Comparison of ENCODE assay signal across 8 cellular contexts in the genomic region with DNA sequence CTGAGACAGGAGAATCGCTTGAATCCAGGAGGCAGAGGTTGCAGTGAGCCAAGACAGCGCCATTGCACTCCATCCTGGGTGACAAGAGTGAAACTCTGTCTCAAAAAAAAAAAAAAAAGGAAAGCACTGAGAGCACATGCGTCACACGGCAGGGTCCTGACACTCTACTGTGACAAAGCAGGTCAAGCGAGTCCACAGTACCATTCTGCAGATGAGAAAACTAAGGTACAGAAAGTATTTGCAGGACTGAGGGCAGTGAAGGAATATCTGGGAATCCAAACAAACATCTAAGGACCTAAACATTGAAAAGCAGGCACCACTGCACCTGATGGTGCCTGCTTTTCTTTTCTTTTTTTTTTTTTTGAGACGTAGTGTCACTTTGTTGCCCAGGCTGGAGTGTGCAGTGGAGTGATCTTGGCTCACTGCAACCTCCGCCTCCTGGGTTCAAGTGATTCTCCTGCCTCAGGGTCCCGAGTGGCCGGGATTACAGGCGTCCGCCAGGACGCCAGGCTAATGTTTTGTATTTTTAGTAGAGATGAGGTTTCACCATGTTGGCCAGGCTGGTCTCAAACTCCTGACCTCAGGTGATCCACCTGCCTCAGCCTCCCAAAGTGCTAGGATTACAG. TPM values are rescaled to one million over a fixed set of nuclear protein-coding genes. Genes with fewer than 3 reads are reported as not detected.
"Had no signal": no experiment of that assay in that cellular context is flagged by ENCODE, and none has a peak within 500 bp of the region (broad histone marks: within the 10 kb centered on the region; RNA-seq: fewer than 3 reads in every experiment).

No MANE protein-coding gene starts in this region.

RNA-seq across cellular contexts. Expression of a gene that starts 29.1 kb away (rescaled TPM):
- total RNA-seq: activated CD4-positive, alpha-beta memory T cell treated with anti-CD3 and anti-CD28 coated beads, Interleukin-2, amount 10 ng/mL, durations not matched to agents 7 days and 5 days; activated CD4-positive, alpha-beta T cell treated with anti-CD3 and anti-CD28 coated beads for 36 hours; activated naive CD8-positive, alpha-beta T cell treated with anti-CD3 and anti-CD28 coated beads, Interleukin-2, amount 10 ng/mL, durations not matched to agents 7 days and 5 days; activated T-helper 2 cell treated with anti-CD3 and anti-CD28 coated beads, Interferon-gamma antibody, Interleukin-2, Interleukin-4, amounts not matched to agents 10 μg/mL and 5 μg/mL and 100 μg/mL, durations not matched to agents 14 hours and 24 hours and 36 hours; LHCN-M2; M059J; T-helper 17 cell had no signal
- polyA plus RNA-seq: IgD-negative memory B cell had no signal
